Comparison of ENCODE assay signal across 17 cellular contexts in the genomic region with DNA sequence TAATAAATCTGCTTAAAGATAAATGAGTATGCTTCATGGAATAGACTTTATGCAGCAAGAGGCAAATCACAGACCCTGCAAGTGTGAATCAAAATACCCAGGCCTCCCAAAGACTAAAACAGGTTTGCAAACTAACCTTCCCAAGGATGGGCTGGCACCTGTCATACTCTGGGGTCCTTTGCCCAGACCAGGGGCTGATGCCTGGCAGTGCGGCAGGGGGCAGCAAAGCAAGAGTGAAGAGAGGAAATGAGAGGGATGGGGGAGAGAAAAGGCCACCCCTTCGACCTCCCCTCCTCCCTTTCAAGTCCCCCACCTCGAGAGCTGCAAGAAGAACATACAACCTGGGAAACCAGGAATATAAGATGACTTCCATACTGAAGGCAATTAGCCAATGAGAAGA. TPM values are rescaled to one million over a fixed set of nuclear protein-coding genes. Genes with fewer than 3 reads are reported as not detected.
DNase-seq lines count a peak whose midpoint lies in the region; ATAC-seq and TF ChIP-seq lines count a peak whose summit lies in the region.
"Had no signal": no experiment of that assay in that cellular context is flagged by ENCODE, and none has a peak within 500 bp of the region (broad histone marks: within the 10 kb centered on the region; RNA-seq: fewer than 3 reads in every experiment).

No MANE protein-coding gene starts in this region.

- H3K27me3 Mint-ChIP-seq in brain = peaks cover 3% of the 10 kb centered on the region
- H3K27me3 Mint-ChIP-seq in activated T-cell treated with anti-CD3 and anti-CD28 coated beads, Interleukin-2, amount 50 U/mL, for 72 hours (ENCODE audit: low read depth) = no peaks in the 10 kb centered on the region
- no peaks in the 10 kb centered on the region for H3K27me3 Mint-ChIP-seq in stimulated activated naive B cell treated with anti-CD40 and anti-IgM and Interleukin-4, amounts not matched to agents 10 μg/mL and 1 μg/mL and 100 μg/mL, for 72 hours
- H3K27me3 Mint-ChIP-seq: activated CD4-positive, alpha-beta T cell treated with anti-CD3 and anti-CD28 coated beads, Interleukin-2, amount 10 ng/mL, durations not matched to agents 7 days and 5 days; activated naive CD8-positive, alpha-beta T cell; B cell; T-cell had no signal

- H3K36me3 ChIP-seq in kidney epithelial cell (ENCODE audit: control insufficient read depth, insufficient read depth, low read length) = no peaks in the 10 kb centered on the region
- H3K36me3 ChIP-seq: brain microvascular endothelial cell had no signal

- ATAC-seq in sciatic nerve = peak; percentile 8
- ATAC-seq in activated T-cell treated with anti-CD3 and anti-CD28 coated beads, Interleukin-2, amount 50 U/mL, for 72 hours (replicated peaks in 1 of 2) = no peak
- no peak for ATAC-seq in stimulated activated naive B cell treated with anti-CD40 and anti-IgM and Interleukin-4, amounts not matched to agents 10 μg/mL and 1 μg/mL and 100 μg/mL, for 72 hours (replicated peaks)
- ATAC-seq: T-cell had no signal

- no peak for TF ChIP-seq CTCF in brain (conservative IDR thresholded peaks at IDR 0.05)
- TF ChIP-seq CTCF in kidney epithelial cell (IDR thresholded peaks at IDR 0.05; ENCODE audit: insufficient read depth, low read length, poor library complexity, severe bottlenecking) = peak; percentile 8

- peaks cover 11 to 24% (median 20%) of the 10 kb centered on the region in 5 experiments for H3K9me3 Mint-ChIP-seq in brain
- H3K9me3 Mint-ChIP-seq in activated T-cell treated with anti-CD3 and anti-CD28 coated beads, Interleukin-2, amount 50 U/mL, for 72 hours = peaks cover 0 to 4% of the 10 kb centered on the region in 2 donors
- H3K9me3 Mint-ChIP-seq in stimulated activated naive B cell treated with anti-CD40 and anti-IgM and Interleukin-4, amounts not matched to agents 10 μg/mL and 1 μg/mL and 100 μg/mL, for 72 hours = peaks cover 0 to 6% of the 10 kb centered on the region in 2 donors

- H3K4me3 ChIP-seq in kidney epithelial cell (ENCODE audit: low read depth, low read length) = no peak overlapping the region

- intact Hi-C loops in sciatic nerve (cut with DNase I) = no loop called here

- DNase-seq in D341Med (ENCODE audit: low spot score) (peak; percentile 12), kidney epithelial cell (ENCODE audit: low read depth) (no peak), sciatic nerve (ENCODE audit: low spot score) (no peak), NCI-H2081 treated with DMSO at 0.1 percent for 48 hours (lab: John Stamatoyannopoulos, UW) (no peak), DMS114 treated with DMSO at 0.1 percent for 48 hours (lab: John Stamatoyannopoulos, UW; ENCODE audit: unreplicated experiment) (no peak)
- DNase-seq in activated T-cell treated with anti-CD3 and anti-CD28 coated beads, Interleukin-2, amount 50 U/mL, for 72 hours = no peak
- DNase-seq in stimulated activated naive B cell treated with anti-CD40 and anti-IgM and Interleukin-4, amounts not matched to agents 10 μg/mL and 1 μg/mL and 100 μg/mL, for 72 hours = no peak
- DNase-seq: activated CD4-positive, alpha-beta T cell treated with anti-CD3 and anti-CD28 coated beads, Interleukin-2, amount 10 ng/mL, durations not matched to agents 7 days and 5 days; activated T-cell treated with anti-CD3 and anti-CD28 coated beads, Interleukin-2, amount 50 U/mL, for 1 hour; brain microvascular endothelial cell; NCI-H1092; NCI-H524; stimulated activated CD4-positive, alpha-beta T cell treated with anti-CD3 and anti-CD28 coated beads, Interleukin-1b, Interleukin-23, amount 100 ng/mL, for 48 hours had no signal

- peaks cover 38% of the 10 kb centered on the region for H3K4me1 Mint-ChIP-seq in brain
- H3K4me1 Mint-ChIP-seq in activated T-cell treated with anti-CD3 and anti-CD28 coated beads, Interleukin-2, amount 50 U/mL, for 72 hours (ENCODE audit: low read depth) = no peaks in the 10 kb centered on the region
- H3K4me1 Mint-ChIP-seq in stimulated activated naive B cell treated with anti-CD40 and anti-IgM and Interleukin-4, amounts not matched to agents 10 μg/mL and 1 μg/mL and 100 μg/mL, for 72 hours = peaks cover 5 to 6% of the 10 kb centered on the region in 2 donors
- H3K4me1 Mint-ChIP-seq: B cell had no signal

- H3K4me3 Mint-ChIP-seq in brain = no peak overlapping the region
- H3K4me3 Mint-ChIP-seq in activated T-cell treated with anti-CD3 and anti-CD28 coated beads, Interleukin-2, amount 50 U/mL, for 72 hours = no peak overlapping the region
- no peak overlapping the region for H3K4me3 Mint-ChIP-seq in stimulated activated naive B cell treated with anti-CD40 and anti-IgM and Interleukin-4, amounts not matched to agents 10 μg/mL and 1 μg/mL and 100 μg/mL, for 72 hours
- H3K4me3 Mint-ChIP-seq: activated CD4-positive, alpha-beta T cell treated with anti-CD3 and anti-CD28 coated beads, Interleukin-2, amount 10 ng/mL, durations not matched to agents 7 days and 5 days; activated naive CD8-positive, alpha-beta T cell; B cell; T-cell had no signal

- H3K27ac Mint-ChIP-seq in brain = peak overlapping the region; percentile 27 to 96 (median 86)
- H3K27ac Mint-ChIP-seq in activated T-cell treated with anti-CD3 and anti-CD28 coated beads, Interleukin-2, amount 50 U/mL, for 72 hours = no peak overlapping the region
- H3K27ac Mint-ChIP-seq in stimulated activated naive B cell treated with anti-CD40 and anti-IgM and Interleukin-4, amounts not matched to agents 10 μg/mL and 1 μg/mL and 100 μg/mL, for 72 hours = no peak overlapping the region
- H3K27ac Mint-ChIP-seq: activated CD4-positive, alpha-beta T cell treated with anti-CD3 and anti-CD28 coated beads, Interleukin-2, amount 10 ng/mL, durations not matched to agents 7 days and 5 days; B cell; T-cell had no signal

- peaks cover 40% of the 10 kb centered on the region for H3K36me3 Mint-ChIP-seq in brain
- H3K36me3 Mint-ChIP-seq in activated T-cell treated with anti-CD3 and anti-CD28 coated beads, Interleukin-2, amount 50 U/mL, for 72 hours (ENCODE audit: insufficient read depth in 2 of 2) = peaks cover 10 to 21% of the 10 kb centered on the region in 2 donors
- H3K36me3 Mint-ChIP-seq in stimulated activated naive B cell treated with anti-CD40 and anti-IgM and Interleukin-4, amounts not matched to agents 10 μg/mL and 1 μg/mL and 100 μg/mL, for 72 hours = peaks cover 15 to 33% of the 10 kb centered on the region in 2 donors

- H3K27me3 ChIP-seq in kidney epithelial cell (ENCODE audit: control insufficient read depth, insufficient read depth, low read length) = no peaks in the 10 kb centered on the region
- H3K27me3 ChIP-seq: brain microvascular endothelial cell had no signal

RNA-seq across cellular contexts. Expression of gene XXYLT1, which starts 31.8 kb away (rescaled TPM):
- polyA plus RNA-seq in brain (ENCODE audit: insufficient read depth, low read depth, low replicate concordance) = 18.2 TPM
- total RNA-seq in kidney epithelial cell (18.7 and 20.2 TPM in 2 replicates), sciatic nerve (11.0 TPM)
- total RNA-seq in activated T-cell treated with anti-CD3 and anti-CD28 coated beads, Interleukin-2, amount 50 U/mL, for 72 hours = 1 to 10 TPM; 6.2 to 6.6 TPM

Comparison
In these comparisons a context has a peak if more than half of its experiments do, and no peak if none do; other contexts are left out.
1. H3K27ac Mint-ChIP-seq: peak in brain (5 of 5); none in activated T-cell treated with anti-CD3 and anti-CD28 coated beads, Interleukin-2, amount 50 U/mL, for 72 hours (single experiment) and stimulated activated naive B cell treated with anti-CD40 and anti-IgM and Interleukin-4, amounts not matched to agents 10 μg/mL and 1 μg/mL and 100 μg/mL, for 72 hours (single experiment).